28 cellular contexts compared by ENCODE assay signal in the genomic region with DNA sequence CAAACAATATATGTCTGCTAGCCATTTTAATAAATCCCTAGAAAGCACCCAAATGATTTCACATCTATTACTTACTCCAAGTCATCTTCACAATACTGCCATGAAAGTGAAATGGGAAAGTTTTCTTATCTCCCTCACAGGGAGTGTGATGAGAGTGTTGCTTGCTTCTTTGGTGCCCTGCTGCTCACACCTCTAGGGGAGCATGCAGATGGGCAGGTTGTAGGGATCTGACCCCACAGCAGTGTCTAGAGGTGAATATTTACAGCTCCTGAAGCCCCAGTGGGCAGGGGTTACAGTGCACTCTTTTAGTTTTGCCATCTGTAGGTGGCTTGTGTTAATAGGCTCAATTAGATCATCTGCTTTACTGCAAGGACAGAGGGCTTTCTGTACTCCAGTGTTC.
"Had no signal": no experiment of that assay in that cellular context is flagged by ENCODE, and none has a peak within 500 bp of the region (broad histone marks: within the 10 kb centered on the region; RNA-seq: fewer than 3 reads in every experiment).

No MANE protein-coding gene starts in this region.

- H3K4me1 Mint-ChIP-seq: natural killer cell; nephron; neural progenitor cell; stimulated activated effector memory CD8-positive, alpha-beta T cell treated with anti-CD3 and anti-CD28 coated beads, Interleukin-12 subunit alpha, Interleukin-12 subunit beta, amount 100 ng/mL, for 72 hours; stimulated activated naive B cell treated with anti-CD40 and anti-IgM and Interleukin-4, amounts not matched to agents 10 μg/mL and 1 μg/mL and 100 μg/mL, for 72 hours had no signal

- H3K36me3 ChIP-seq: neural progenitor cell, ovary, right lobe of liver, sigmoid colon, suprapubic skin, tibial artery, transverse colon, upper lobe of right lung, uterus had no signal

- H3K9ac ChIP-seq: neural progenitor cell, parathyroid adenoma had no signal

- H3K9me3 ChIP-seq: ovary, right lobe of liver, sigmoid colon, suprapubic skin, testis, tibial artery, transverse colon, upper lobe of right lung, uterus had no signal

- H3K27ac Mint-ChIP-seq: natural killer cell; nephron; neural progenitor cell; progenitor cell of endocrine pancreas; stimulated activated effector memory CD8-positive, alpha-beta T cell treated with anti-CD3 and anti-CD28 coated beads, Interleukin-12 subunit alpha, Interleukin-12 subunit beta, amount 100 ng/mL, for 72 hours; stimulated activated naive B cell treated with anti-CD40 and anti-IgM and Interleukin-4, amounts not matched to agents 10 μg/mL and 1 μg/mL and 100 μg/mL, for 72 hours; stimulated activated naive CD8-positive, alpha-beta T cell treated with anti-CD3 and anti-CD28 coated beads, Interleukin-15, Interleukin-2, amounts not matched to agents 100 ng/mL and 50 ng/mL, for 24 hours; type B pancreatic cell had no signal

- H3K27me3 ChIP-seq: neural progenitor cell, ovary, right lobe of liver, sigmoid colon, suprapubic skin, testis, tibial artery, transverse colon, upper lobe of right lung, uterus had no signal

- H3K4me1 ChIP-seq: neural progenitor cell, parathyroid adenoma, psoas muscle, right lobe of liver, sigmoid colon, suprapubic skin, testis, tibial artery, transverse colon, upper lobe of right lung, uterus had no signal

- H3K27me3 Mint-ChIP-seq: stimulated activated naive B cell treated with anti-CD40 and anti-IgM and Interleukin-4, amounts not matched to agents 10 μg/mL and 1 μg/mL and 100 μg/mL, for 72 hours; stimulated activated naive CD8-positive, alpha-beta T cell treated with anti-CD3 and anti-CD28 coated beads, Interleukin-15, Interleukin-2, amounts not matched to agents 100 ng/mL and 50 ng/mL, for 24 hours had no signal

- H3K79me2 ChIP-seq: parathyroid adenoma had no signal

- H3K9me3 Mint-ChIP-seq: type B pancreatic cell had no signal

- H3K4me3 ChIP-seq: neural progenitor cell, ovary, psoas muscle, right lobe of liver, sigmoid colon, suprapubic skin, testis, tibial artery, transverse colon, upper lobe of right lung, uterus had no signal

- H3K4me3 Mint-ChIP-seq: natural killer cell; nephron; neural progenitor cell; stimulated activated effector memory CD8-positive, alpha-beta T cell treated with anti-CD3 and anti-CD28 coated beads, Interleukin-12 subunit alpha, Interleukin-12 subunit beta, amount 100 ng/mL, for 72 hours; stimulated activated naive B cell treated with anti-CD40 and anti-IgM and Interleukin-4, amounts not matched to agents 10 μg/mL and 1 μg/mL and 100 μg/mL, for 72 hours; stimulated activated naive CD8-positive, alpha-beta T cell treated with anti-CD3 and anti-CD28 coated beads, Interleukin-15, Interleukin-2, amounts not matched to agents 100 ng/mL and 50 ng/mL, for 24 hours; type B pancreatic cell had no signal

- ATAC-seq: natural killer cell; psoas muscle; right cardiac atrium; right lobe of liver; stimulated activated effector memory CD8-positive, alpha-beta T cell treated with anti-CD3 and anti-CD28 coated beads, Interleukin-12 subunit alpha, Interleukin-12 subunit beta, amount 100 ng/mL, for 72 hours; stimulated activated naive B cell treated with anti-CD40 and anti-IgM and Interleukin-4, amounts not matched to agents 10 μg/mL and 1 μg/mL and 100 μg/mL, for 72 hours; upper lobe of right lung had no signal

- H3K27ac ChIP-seq: neural progenitor cell, ovary, parathyroid adenoma, psoas muscle, right lobe of liver, sigmoid colon, suprapubic skin, testis, tibial artery, transverse colon, upper lobe of right lung, uterus had no signal

- H2AFZ ChIP-seq: neural progenitor cell, parathyroid adenoma had no signal

- DNase-seq: natural killer cell; occipital lobe; ovary; psoas muscle; right cardiac atrium; right lobe of liver; sigmoid colon; small intestine; stimulated activated CD4-positive, alpha-beta T cell treated with anti-CD3 and anti-CD28 coated beads, Interleukin-15, amount 100 ng/mL, for 24 hours; stimulated activated CD4-positive, alpha-beta T cell treated with anti-CD3 and anti-CD28 coated beads, Interleukin-2, amount 100 ng/mL, for 24 hours; stimulated activated CD4-positive, alpha-beta T cell treated with anti-CD3 and anti-CD28 coated beads, Interleukin-2, amount 100 ng/mL, for 48 hours; stimulated activated CD4-positive, alpha-beta T cell treated with anti-CD3 and anti-CD28 coated beads, Interleukin-4, amount 100 ng/mL, for 24 hours; stimulated activated naive B cell treated with anti-CD40 and anti-IgM and Interleukin-4, amounts not matched to agents 10 μg/mL and 1 μg/mL and 100 μg/mL, for 72 hours; stimulated activated naive CD4-positive, alpha-beta T cell treated with Interleukin-2 at 50 U/mL for 16 hours; substantia nigra; testis; tibial artery; transverse colon; upper lobe of right lung; uterus had no signal

- H3K36me3 Mint-ChIP-seq: natural killer cell; neural progenitor cell; stimulated activated effector memory CD8-positive, alpha-beta T cell treated with anti-CD3 and anti-CD28 coated beads, Interleukin-12 subunit alpha, Interleukin-12 subunit beta, amount 100 ng/mL, for 72 hours; stimulated activated naive B cell treated with anti-CD40 and anti-IgM and Interleukin-4, amounts not matched to agents 10 μg/mL and 1 μg/mL and 100 μg/mL, for 72 hours; type B pancreatic cell had no signal

- H3K4me2 ChIP-seq: neural progenitor cell had no signal
